1 cellular context compared by ENCODE assay signal in genomic region chr10:74118794-74119193, GRCh38.
TF ChIP-seq lines count a peak whose summit lies in the region.

No MANE protein-coding gene starts in this region.

TF ChIP-seq in K562, 482 proteins besides CTCF, POLR2A, EP300 and RAD21 (continued from another document):
- no peak for TF ChIP-seq ZHX1 (conservative IDR thresholded peaks at IDR 0.05; ENCODE audit: low read length)
- no peak for TF ChIP-seq ELK3 (CRISPR knock-in tag; IDR thresholded peaks at IDR 0.05)
- no peak for TF ChIP-seq MCM7 (IDR thresholded peaks at IDR 0.05)
- no peak for TF ChIP-seq TCF3 (CRISPR knock-in tag; IDR thresholded peaks at IDR 0.05)
- no peak for TF ChIP-seq YY1 (IDR thresholded peaks at IDR 0.05; ENCODE audit: borderline replicate concordance in 1 of 3, control insufficient read depth in 1 of 3, extremely low read depth in 1 of 3, insufficient read depth in 3 of 3, insufficient read length in 1 of 3, insufficient replicate concordance in 2 of 3, low read depth in 1 of 3, low read length in 2 of 3)
